In the genomic region with DNA sequence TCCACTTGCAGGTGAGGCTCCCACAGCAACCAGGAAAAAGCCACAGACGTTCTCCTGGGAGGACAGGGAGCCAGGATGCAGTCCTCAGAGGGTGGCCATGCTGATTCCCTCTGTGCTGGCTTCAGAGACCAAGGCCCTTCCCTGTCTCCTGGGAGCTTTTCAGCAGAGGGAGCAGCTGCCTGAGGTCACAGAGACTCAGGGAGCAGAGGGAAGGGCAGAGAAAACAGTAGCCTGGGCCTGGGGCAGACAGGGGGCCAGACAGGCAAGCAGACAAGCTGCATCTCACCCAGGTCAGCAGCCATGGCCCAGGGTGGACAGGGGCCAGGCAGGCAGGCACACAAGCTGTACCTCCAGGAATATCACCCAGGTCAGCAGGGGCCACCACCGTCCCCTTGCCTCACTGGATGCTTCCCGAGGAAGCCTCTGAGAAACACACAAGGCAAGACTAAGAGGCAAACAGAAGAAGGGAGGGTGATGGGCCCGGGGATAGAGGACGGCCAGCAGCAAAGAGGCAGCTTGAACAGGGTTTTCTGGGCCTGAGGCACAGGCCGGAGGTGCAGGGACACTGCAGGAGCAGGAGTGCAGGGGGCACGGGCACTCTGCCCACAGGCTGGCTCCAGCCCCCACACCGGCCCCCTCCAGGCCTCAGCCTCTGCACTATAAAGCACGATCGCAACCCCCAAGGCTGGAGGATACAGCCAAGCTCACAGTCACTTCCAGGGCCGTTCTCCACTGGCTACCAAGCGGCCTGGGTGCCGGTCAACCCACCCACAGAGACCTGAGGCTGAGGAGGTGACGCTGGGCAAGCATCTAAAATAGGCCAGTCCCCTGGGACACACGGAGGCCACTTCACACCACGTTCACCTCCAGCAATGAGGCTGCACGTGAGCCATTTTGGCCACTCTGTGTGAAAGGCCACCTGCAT, we compare ENCODE assay signal across 12 cellular contexts. TPM values are rescaled to one million over a fixed set of nuclear protein-coding genes. Genes with fewer than 3 reads are reported as not detected.
A peak's percentile ranks its signal among the peaks of the same experiment; 100 is the strongest.
DNase-seq lines count a peak whose midpoint lies in the region; ATAC-seq and TF ChIP-seq lines count a peak whose summit lies in the region.
"Had no signal": no experiment of that assay in that cellular context is flagged by ENCODE, and none has a peak within 500 bp of the region (broad histone marks: within the 10 kb centered on the region; RNA-seq: fewer than 3 reads in every experiment).

No MANE protein-coding gene starts in this region.

- H3K36me3 ChIP-seq in right lobe of liver = peaks cover 0 to 26% (median 4%) of the 10 kb centered on the region in 4 donors

- H3K27ac Mint-ChIP-seq in activated B cell treated with CpG ODN at 0.5 μM for 24 hours = peak overlapping the region; percentile 50
- peak overlapping the region; percentile 83 for H3K27ac Mint-ChIP-seq in stimulated activated naive B cell treated with anti-CD40 and anti-IgM and Interleukin-4, amounts not matched to agents 10 μg/mL and 1 μg/mL and 100 μg/mL, for 72 hours

- H3K36me3 Mint-ChIP-seq in activated B cell treated with CpG ODN at 0.5 μM for 24 hours (ENCODE audit: low read depth) = peaks cover 57% of the 10 kb centered on the region
- H3K36me3 Mint-ChIP-seq in stimulated activated naive B cell treated with anti-CD40 and anti-IgM and Interleukin-4, amounts not matched to agents 10 μg/mL and 1 μg/mL and 100 μg/mL, for 72 hours = peaks cover 29 to 45% of the 10 kb centered on the region in 2 donors

- WGBS in right lobe of liver (ENCODE audit: insufficient coverage, low coverage, low lambda C conversion rate, missing lambda C conversion rate) = 26% methylated on average over 10 of the region's 17 CpGs

- H3K9me3 ChIP-seq in right lobe of liver = no peaks in the 10 kb centered on the region

- intact Hi-C loops in activated B cell treated with CpG ODN at 0.5 μM for 24 hours (cut with micrococcal nuclease) = loop anchor here (5.0 kb wide), 1 partner anchor 33 kb away; no protein-coding TSS in a partner anchor
- intact Hi-C loops in right lobe of liver (cut with DNase I) = no loop called here

- POLR2A ChIA-PET in activated B cell treated with CpG ODN at 0.5 μM for 24 hours (lab: Charles Lee) = interaction anchor here (0.8 to 1.1 kb wide), 2 partner anchors 88 to 146 kb away, joined by 3 read pairs; no protein-coding TSS in a partner anchor

- no peak for ATAC-seq in activated B cell treated with CpG ODN at 0.5 μM for 24 hours (ENCODE audit: low read depth)
- ATAC-seq in right lobe of liver = no peak
- ATAC-seq in stimulated activated naive B cell treated with anti-CD40 and anti-IgM and Interleukin-4, amounts not matched to agents 10 μg/mL and 1 μg/mL and 100 μg/mL, for 72 hours (replicated peaks) = no peak
- ATAC-seq in HG03457 (IDR thresholded peaks at IDR 0.05; ENCODE audit: unreplicated experiment) = no peak
- no peak for ATAC-seq in HG02884 (IDR thresholded peaks at IDR 0.05; ENCODE audit: unreplicated experiment)

- DNase-seq in DMS 273 (lab: John Stamatoyannopoulos, UW; ENCODE audit: unreplicated experiment) = peak; percentile 26
- no peak for DNase-seq in DMS 273 treated with DMSO at 0.1 percent for 48 hours (lab: John Stamatoyannopoulos, UW)
- DNase-seq in activated B cell treated with CpG ODN at 0.5 μM for 24 hours = no peak
- peak in 2 of 3 donors; percentile 22 to 51 for DNase-seq in right lobe of liver
- DNase-seq in stimulated activated naive B cell treated with anti-CD40 and anti-IgM and Interleukin-4, amounts not matched to agents 10 μg/mL and 1 μg/mL and 100 μg/mL, for 72 hours = no peak
- DNase-seq in SW480 (ENCODE audit: low spot score) = no peak
- DNase-seq: activated CD4-positive, alpha-beta T cell treated with anti-CD3 and anti-CD28 coated beads for 1 hour; small intestine had no signal

- peak overlapping the region in 1 of 3 donors; percentile 2 for H3K4me3 ChIP-seq in right lobe of liver

- H3K27me3 ChIP-seq in right lobe of liver = no peaks in the 10 kb centered on the region

- no peaks in the 10 kb centered on the region for H3K9me3 Mint-ChIP-seq in activated B cell treated with CpG ODN at 0.5 μM for 24 hours
- no peaks in the 10 kb centered on the region for H3K9me3 Mint-ChIP-seq in stimulated activated naive B cell treated with anti-CD40 and anti-IgM and Interleukin-4, amounts not matched to agents 10 μg/mL and 1 μg/mL and 100 μg/mL, for 72 hours
- H3K9me3 Mint-ChIP-seq: activated naive CD4-positive, alpha-beta T cell treated with anti-CD3 and anti-CD28 coated beads, Interleukin-2, amount 50 U/mL, for 72 hours had no signal

- no peaks in the 10 kb centered on the region for H3K27me3 Mint-ChIP-seq in activated B cell treated with CpG ODN at 0.5 μM for 24 hours
- no peaks in the 10 kb centered on the region for H3K27me3 Mint-ChIP-seq in stimulated activated naive B cell treated with anti-CD40 and anti-IgM and Interleukin-4, amounts not matched to agents 10 μg/mL and 1 μg/mL and 100 μg/mL, for 72 hours

- no peak overlapping the region for H3K4me3 Mint-ChIP-seq in activated B cell treated with CpG ODN at 0.5 μM for 24 hours
- H3K4me3 Mint-ChIP-seq in stimulated activated naive B cell treated with anti-CD40 and anti-IgM and Interleukin-4, amounts not matched to agents 10 μg/mL and 1 μg/mL and 100 μg/mL, for 72 hours = no peak overlapping the region

- peak overlapping the region in 2 of 3 donors; percentile 83 to 93 for H3K27ac ChIP-seq in right lobe of liver
- H3K27ac ChIP-seq: 22Rv1 had no signal

- H3K4me1 ChIP-seq in right lobe of liver = peaks cover 0 to 83% (median 32%) of the 10 kb centered on the region in 4 donors

- peaks cover 54% of the 10 kb centered on the region for H3K4me1 Mint-ChIP-seq in activated B cell treated with CpG ODN at 0.5 μM for 24 hours
- H3K4me1 Mint-ChIP-seq in stimulated activated naive B cell treated with anti-CD40 and anti-IgM and Interleukin-4, amounts not matched to agents 10 μg/mL and 1 μg/mL and 100 μg/mL, for 72 hours = peaks cover 44 to 63% of the 10 kb centered on the region in 2 donors

- CTCF ChIA-PET in activated B cell treated with CpG ODN at 0.5 μM for 24 hours (lab: Charles Lee) = no interaction called here

- TF ChIP-seq POLR2A in right lobe of liver (IDR thresholded peaks at IDR 0.05) = no peak

- no peak for TF ChIP-seq CTCF in activated B cell treated with CpG ODN at 0.5 μM for 24 hours (IDR thresholded peaks at IDR 0.05)
- no peak for TF ChIP-seq CTCF in right lobe of liver (IDR thresholded peaks at IDR 0.05)

RNA-seq across cellular contexts. Expression of a gene that starts 6.1 kb away (rescaled TPM):
- total RNA-seq in activated B cell treated with CpG ODN at 0.5 μM for 24 hours (32.3 and 36.4 TPM in 2 replicates), right lobe of liver (100 to 1,000 TPM in 3 of 6 experiments, 10 to 100 TPM in 3; 61.6 to 140 (median 95.8) TPM)

RNA-seq across cellular contexts. Expression of a gene that starts 19.1 kb away (rescaled TPM):
- total RNA-seq in activated B cell treated with CpG ODN at 0.5 μM for 24 hours (0.98 and 2.5 TPM in 2 replicates), right lobe of liver (10 to 100 TPM; 16.8 to 35.1 (median 23.7) TPM)

RNA-seq across cellular contexts. Expression of a gene that starts 43.0 kb away (rescaled TPM):
- total RNA-seq in activated B cell treated with CpG ODN at 0.5 μM for 24 hours (94.7 and 96.9 TPM in 2 replicates), right lobe of liver (10 to 100 TPM; 18.5 to 53.9 (median 37.8) TPM)

Comparison
In these comparisons a context has a peak if more than half of its experiments do, and no peak if none do; other contexts are left out.
1. DNase-seq: peak in DMS 273 (single experiment) and right lobe of liver (2 of 3); none in DMS 273 treated with DMSO at 0.1 percent for 48 hours (single experiment), activated B cell treated with CpG ODN at 0.5 μM for 24 hours (single experiment), stimulated activated naive B cell treated with anti-CD40 and anti-IgM and Interleukin-4, amounts not matched to agents 10 μg/mL and 1 μg/mL and 100 μg/mL, for 72 hours (single experiment) and SW480 (single experiment).